Comparison of ENCODE assay signal across 9 cellular contexts in the genomic region with DNA sequence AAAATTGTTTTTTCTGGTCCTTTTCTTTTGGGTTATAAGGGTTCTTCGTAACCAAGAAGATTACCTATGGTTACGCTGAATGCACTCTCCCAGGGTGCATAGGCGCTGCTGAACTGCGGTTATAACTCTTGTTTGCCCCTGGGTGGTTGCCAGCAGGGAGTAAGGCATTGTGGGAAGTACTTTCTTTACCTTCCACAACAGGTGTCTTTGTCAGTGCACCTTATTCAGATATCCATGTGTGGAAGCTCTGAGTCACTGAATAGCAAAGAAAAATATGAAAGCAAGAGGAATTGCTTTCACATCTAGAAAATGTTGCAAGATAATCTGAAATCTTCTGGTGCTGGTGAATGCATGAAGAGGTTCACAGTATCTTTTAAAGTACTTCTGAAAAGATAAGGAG.
A peak's percentile ranks its signal among the peaks of the same experiment; 100 is the strongest.
DNase-seq lines count a peak whose midpoint lies in the region; ATAC-seq and TF ChIP-seq lines count a peak whose summit lies in the region.
"Had no signal": no experiment of that assay in that cellular context is flagged by ENCODE, and none has a peak within 500 bp of the region (broad histone marks: within the 10 kb centered on the region; RNA-seq: fewer than 3 reads in every experiment).

No MANE protein-coding gene starts in this region.

- no peak overlapping the region for H3K4me2 ChIP-seq in neuronal stem cell (ENCODE audit: insufficient read depth, low read length, poor library complexity, severe bottlenecking)

- H2BK15ac ChIP-seq in neuronal stem cell (ENCODE audit: low read length): no peak overlapping the region

- H3K14ac ChIP-seq in neuronal stem cell (ENCODE audit: low read length): no peak overlapping the region

- no CpG with 5 or more reads among the region's 4 CpGs for WGBS in neuronal stem cell (ENCODE audit: extremely low coverage in 2 of 2, insufficient read length in 2 of 2, insufficient replicate concordance in 1 of 2), 2 donors

- H2BK12ac ChIP-seq in neuronal stem cell (ENCODE audit: low read length): no peak overlapping the region

- no peak overlapping the region for H3K18ac ChIP-seq in neuronal stem cell (ENCODE audit: low read length)

- intact Hi-C loops in upper lobe of right lung (cut with DNase I): no loop called here

- H2AFZ ChIP-seq in neuronal stem cell (ENCODE audit: low read length): no peak overlapping the region

- H3K4me1 ChIP-seq in upper lobe of right lung (no peaks in the 10 kb centered on the region), neuronal stem cell (ENCODE audit: control insufficient read depth in 2 of 2, insufficient read depth in 1 of 2, low read depth in 1 of 2, low read length in 2 of 2) (peaks cover 2 to 8% of the 10 kb centered on the region in 2 donors)

- ATAC-seq in upper lobe of right lung: peak; percentile 88

- H3K36me3 ChIP-seq in upper lobe of right lung (no peaks in the 10 kb centered on the region), neuronal stem cell (replicated peaks in 1 of 2; ENCODE audit: control insufficient read depth in 2 of 2, insufficient read depth in 2 of 2, low read length in 2 of 2) (no peaks in the 10 kb centered on the region)

- H3K79me1 ChIP-seq in neuronal stem cell (ENCODE audit: low read depth, low read length): no peaks in the 10 kb centered on the region

- H3K23ac ChIP-seq in neuronal stem cell (ENCODE audit: low read depth, low read length, poor library complexity): no peak overlapping the region

- H3K27me3 ChIP-seq in upper lobe of right lung: no peaks in the 10 kb centered on the region
- H3K27me3 ChIP-seq in neuronal stem cell (ENCODE audit: control insufficient read depth in 3 of 3, insufficient read depth in 3 of 3, low read depth in 1 of 3, low read length in 3 of 3): no peaks in the 10 kb centered on the region

- no peak overlapping the region for H2BK120ac ChIP-seq in neuronal stem cell (ENCODE audit: low read depth, low read length)

- no peak overlapping the region for H2AK5ac ChIP-seq in neuronal stem cell (ENCODE audit: low read depth, low read length)

- H3K9ac ChIP-seq in neuronal stem cell (ENCODE audit: low read depth, low read length, poor library complexity): no peak overlapping the region

- no peak overlapping the region for H3K4ac ChIP-seq in neuronal stem cell (ENCODE audit: low read length)

- no peak overlapping the region for H4K91ac ChIP-seq in neuronal stem cell (ENCODE audit: low read depth, low read length, poor library complexity)

- H3K27ac ChIP-seq in upper lobe of right lung (peak overlapping the region; percentile 55), neuronal stem cell (replicated peaks; ENCODE audit: low read length) (no peak overlapping the region)

- no peak for TF ChIP-seq CTCF in upper lobe of right lung (IDR thresholded peaks at IDR 0.05)

- H3K9me3 ChIP-seq in upper lobe of right lung (no peaks in the 10 kb centered on the region), neuronal stem cell (replicated peaks in 1 of 2; ENCODE audit: control insufficient read depth in 2 of 2, insufficient read depth in 1 of 2, low read depth in 1 of 2, low read length in 2 of 2) (no peaks in the 10 kb centered on the region)

- H2BK5ac ChIP-seq in neuronal stem cell (ENCODE audit: low read length): no peak overlapping the region

- H4K8ac ChIP-seq in neuronal stem cell (ENCODE audit: low read depth, low read length): no peak overlapping the region

- peak; percentile 1 to 11 for DNase-seq in stimulated activated CD4-positive, alpha-beta T cell treated with anti-CD3 and anti-CD28 coated beads, Interleukin-4, amount 100 ng/mL, for 4 hours
- DNase-seq in stimulated activated CD4-positive, alpha-beta T cell treated with anti-CD3 and anti-CD28 coated beads, Interleukin-2, amount 100 ng/mL, for 48 hours: no peak
- DNase-seq in SHP77 (lab: John Stamatoyannopoulos, UW): peak; percentile 52 to 73
- DNase-seq in germinal center (ENCODE audit: low spot score): peak; percentile 9
- peak; percentile 73 for DNase-seq in upper lobe of right lung
- DNase-seq in GM03348 (ENCODE audit: low spot score): no peak
- no peak for DNase-seq in neuronal stem cell (ENCODE audit: low spot score)
- no peak for DNase-seq in epidermal melanocyte (ENCODE audit: insufficient read length, low spot score)
- DNase-seq: cerebellar nuclear complex had no signal

- H3K4me3 ChIP-seq in upper lobe of right lung: peak overlapping the region; percentile 41
- no peak overlapping the region for H3K4me3 ChIP-seq in neuronal stem cell (ENCODE audit: low read length in 2 of 2)

Comparison
In these comparisons a context has a peak if more than half of its experiments do, and no peak if none do; other contexts are left out.
1. DNase-seq: peak in stimulated activated CD4-positive, alpha-beta T cell treated with anti-CD3 and anti-CD28 coated beads, Interleukin-4, amount 100 ng/mL, for 4 hours (2 of 2), SHP77 (2 of 2), germinal center (single experiment) and upper lobe of right lung (single experiment); none in stimulated activated CD4-positive, alpha-beta T cell treated with anti-CD3 and anti-CD28 coated beads, Interleukin-2, amount 100 ng/mL, for 48 hours (0 of 2), GM03348 (single experiment), neuronal stem cell (single experiment) and epidermal melanocyte (single experiment).